ENCODE assay signal across 12 cellular contexts in genomic region chr20:21323640-21324039, GRCh38. TPM values are rescaled to one million over a fixed set of nuclear protein-coding genes. Genes with fewer than 3 reads are reported as not detected.
A peak's percentile ranks its signal among the peaks of the same experiment; 100 is the strongest.
DNase-seq lines count a peak whose midpoint lies in the region; ATAC-seq and TF ChIP-seq lines count a peak whose summit lies in the region.
"Had no signal": no experiment of that assay in that cellular context is flagged by ENCODE, and none has a peak within 500 bp of the region (broad histone marks: within the 10 kb centered on the region; RNA-seq: fewer than 3 reads in every experiment).

No MANE protein-coding gene starts in this region.

- H3K27ac Mint-ChIP-seq in naive thymus-derived CD4-positive, alpha-beta T cell = peak overlapping the region in 7 of 9 donors; percentile 30 to 72 (median 67)

- H3K4me3 ChIP-seq in MG63 = no peak overlapping the region
- no peak overlapping the region for H3K4me3 ChIP-seq in naive thymus-derived CD4-positive, alpha-beta T cell (ENCODE audit: low read length)
- no peak overlapping the region for H3K4me3 ChIP-seq in vagina
- H3K4me3 ChIP-seq: suprapubic skin had no signal

- H3K9me3 Mint-ChIP-seq in naive thymus-derived CD4-positive, alpha-beta T cell = peaks cover 0 to 42% (median 12%) of the 10 kb centered on the region in 11 donors
- H3K9me3 Mint-ChIP-seq: activated naive CD4-positive, alpha-beta T cell treated with anti-CD3 and anti-CD28 coated beads, Interleukin-2, amount 50 U/mL, for 24 hours had no signal

- TF ChIP-seq POLR2A in vagina (IDR thresholded peaks at IDR 0.05) = no peak

- no peaks in the 10 kb centered on the region; the same call in 1 of the 2 replicates for H3K9me3 ChIP-seq in MG63
- H3K9me3 ChIP-seq in naive thymus-derived CD4-positive, alpha-beta T cell (ENCODE audit: control insufficient read depth in 2 of 3, low read length in 3 of 3) = peaks cover 0 to 7% (median 0%) of the 10 kb centered on the region in 3 experiments
- H3K9me3 ChIP-seq in vagina = no peaks in the 10 kb centered on the region

- ATAC-seq in naive thymus-derived CD4-positive, alpha-beta T cell = no peak
- ATAC-seq in GM18517 (IDR thresholded peaks at IDR 0.05; ENCODE audit: unreplicated experiment) (no peak), HG03139 (IDR thresholded peaks at IDR 0.05; ENCODE audit: unreplicated experiment) (no peak)

- H3K27ac ChIP-seq in naive thymus-derived CD4-positive, alpha-beta T cell (ENCODE audit: low read depth, low read length) = no peak overlapping the region
- no peak overlapping the region for H3K27ac ChIP-seq in vagina
- H3K27ac ChIP-seq: suprapubic skin had no signal

- peaks cover 50 to 78% (median 72%) of the 10 kb centered on the region in 7 donors for H3K4me1 Mint-ChIP-seq in naive thymus-derived CD4-positive, alpha-beta T cell

- H3K36me3 ChIP-seq in MG63 (no peaks in the 10 kb centered on the region; the same call in 1 of the 2 replicates), vagina (no peaks in the 10 kb centered on the region)
- H3K36me3 ChIP-seq in naive thymus-derived CD4-positive, alpha-beta T cell (ENCODE audit: control insufficient read depth in 2 of 3, insufficient read depth in 3 of 3, low read length in 3 of 3) = peaks cover 0 to 3% (median 0%) of the 10 kb centered on the region in 3 experiments

- no peak for TF ChIP-seq CTCF in vagina (IDR thresholded peaks at IDR 0.05)

- H3K27me3 ChIP-seq in MG63 (no peaks in the 10 kb centered on the region), vagina (no peaks in the 10 kb centered on the region)
- no peaks in the 10 kb centered on the region for H3K27me3 ChIP-seq in naive thymus-derived CD4-positive, alpha-beta T cell (ENCODE audit: control insufficient read depth in 2 of 2, insufficient read depth in 2 of 2, low read length in 2 of 2)
- H3K27me3 ChIP-seq: suprapubic skin had no signal

- POLR2A ChIA-PET in naive thymus-derived CD4-positive, alpha-beta T cell (lab: Charles Lee) = interaction anchor here (3.4 kb wide), 1 partner anchor 21 kb away, joined by 20 read pairs; the partner anchor contains the start of gene XRN2

- intact Hi-C loops in naive thymus-derived CD4-positive, alpha-beta T cell (cut with micrococcal nuclease) = loop anchor here in 1 of 2 donors (1.0 kb wide), 1 partner anchor 20 kb away; the partner anchor contains the start of gene XRN2
- intact Hi-C loops in vagina (cut with DNase I) = no loop called here

- H3K4me1 ChIP-seq in naive thymus-derived CD4-positive, alpha-beta T cell (ENCODE audit: control insufficient read depth in 2 of 2, insufficient read depth in 2 of 2, low read length in 2 of 2) = peaks cover 30 to 37% of the 10 kb centered on the region in 2 donors
- H3K4me1 ChIP-seq in vagina = peaks cover 33% of the 10 kb centered on the region

- peaks cover 4 to 46% (median 42%) of the 10 kb centered on the region in 5 donors for H3K36me3 Mint-ChIP-seq in naive thymus-derived CD4-positive, alpha-beta T cell

- no peaks in the 10 kb centered on the region for H3K27me3 Mint-ChIP-seq in naive thymus-derived CD4-positive, alpha-beta T cell
- H3K27me3 Mint-ChIP-seq: activated naive CD4-positive, alpha-beta T cell treated with anti-CD3 and anti-CD28 coated beads, Interleukin-2, amount 50 U/mL, for 24 hours had no signal

- DNase-seq in ELR (ENCODE audit: low read depth) (peak; percentile 90), MG63 (peak; percentile 43), dermis blood vessel endothelial cell (peak; percentile 92), vagina (ENCODE audit: extremely low spot score in 2 of 2) (no peak), NCI-H2107 (lab: John Stamatoyannopoulos, UW) (no peak)
- DNase-seq in naive thymus-derived CD4-positive, alpha-beta T cell = no peak
- DNase-seq: islet precursor cell, NCI-H1092 treated with DMSO at 0.1 percent for 48 hours had no signal

- CTCF ChIA-PET in naive thymus-derived CD4-positive, alpha-beta T cell (lab: Charles Lee) = no interaction called here

- peak overlapping the region in 7 of 10 donors; percentile 13 to 70 (median 61) for H3K4me3 Mint-ChIP-seq in naive thymus-derived CD4-positive, alpha-beta T cell

RNA-seq across cellular contexts. Expression of gene XRN2, which starts 20.5 kb away (rescaled TPM):
- total RNA-seq in MG63 (2014; rRNA removed; shearing (Covaris generic); ENCODE audit: low replicate concordance) = 79.9 and 105 TPM in 2 replicates
- 97.5 and 121 TPM in 2 replicates for total RNA-seq in dermis blood vessel endothelial cell
- total RNA-seq in naive thymus-derived CD4-positive, alpha-beta T cell = 10 to 100 TPM; 51.7 to 71.0 (median 56.5) TPM
- polyA plus RNA-seq in naive thymus-derived CD4-positive, alpha-beta T cell = 10 to 100 TPM; 70.9 to 83.2 TPM
- total RNA-seq in vagina = 46.4 TPM

Comparison
In these comparisons a context has a peak if more than half of its experiments do, and no peak if none do; other contexts are left out.
1. DNase-seq: peak in ELR (single experiment), MG63 (single experiment) and dermis blood vessel endothelial cell (single experiment); none in naive thymus-derived CD4-positive, alpha-beta T cell (0 of 9), vagina (0 of 2) and NCI-H2107 (single experiment).